Comparison of ENCODE assay signal across 8 cellular contexts in the genomic region with DNA sequence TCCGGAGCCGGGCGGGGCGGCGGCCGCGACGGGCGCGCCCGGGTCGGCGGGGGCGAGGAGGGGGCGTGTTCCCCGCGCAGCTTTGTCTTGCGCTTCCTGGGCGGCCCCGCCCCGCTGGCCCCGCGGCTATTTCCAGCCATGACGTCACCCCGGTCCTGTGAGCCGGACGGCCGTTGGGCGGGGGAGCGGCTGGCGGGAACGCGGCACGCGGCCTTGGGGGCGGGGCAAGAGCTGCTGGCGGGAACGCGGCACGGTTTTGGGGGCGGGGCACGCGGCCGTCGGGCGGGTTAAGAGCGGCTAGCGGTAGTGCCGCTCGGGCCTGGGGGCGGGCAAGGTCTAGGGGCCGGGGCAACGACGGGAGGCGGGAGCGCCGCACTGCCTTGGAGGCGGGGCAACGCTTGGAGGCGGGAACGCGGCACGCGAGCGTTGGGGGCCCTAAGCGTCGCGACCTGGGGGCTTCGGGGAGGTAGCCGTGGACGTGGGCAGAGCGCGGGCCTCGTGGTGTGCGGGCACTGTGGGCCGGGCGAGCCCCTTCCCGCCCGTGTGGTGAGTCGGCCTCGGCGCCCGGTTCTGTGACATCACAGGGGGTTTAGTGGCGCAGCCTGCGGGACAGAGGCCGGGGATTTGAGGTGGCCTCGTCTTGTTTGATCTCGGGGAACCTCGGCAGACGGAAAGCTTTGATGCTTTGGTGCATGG. TPM values are rescaled to one million over a fixed set of nuclear protein-coding genes. Genes with fewer than 3 reads are reported as not detected.
DNase-seq lines count a peak whose midpoint lies in the region; ATAC-seq and TF ChIP-seq lines count a peak whose summit lies in the region.

No MANE protein-coding gene starts in this region.

- peak overlapping the region; percentile 69 for H3K27ac ChIP-seq in CD8-positive, alpha-beta memory T cell (ENCODE audit: low read depth, low read length)
- H3K27ac ChIP-seq in HUES64 (ENCODE audit: low read depth, low read length) (peak overlapping the region; percentile 94; the same call in 1 of the 2 replicates), neural cell (ENCODE audit: low read length) (no peak overlapping the region)

- H3K4me1 ChIP-seq in CD8-positive, alpha-beta memory T cell (ENCODE audit: insufficient read depth, low read length) = peaks cover 17% of the 10 kb centered on the region
- H3K4me1 ChIP-seq in HUES64 (ENCODE audit: insufficient read depth, low read length) = peaks cover 7% of the 10 kb centered on the region; the same call in 1 of the 2 replicates

- peak; percentile 90 to 96 (median 94) for DNase-seq in CD8-positive, alpha-beta memory T cell
- peak; percentile 98 for DNase-seq in RPMI8226
- peak; percentile 85 for DNase-seq in activated gamma-delta T cell treated with Interleukin-2 at 50 U/mL for 16 hours
- DNase-seq in fibroblast of the aortic adventitia (ENCODE audit: low read depth) = peak; percentile 92
- peak; percentile 77 to 91 (median 90) for DNase-seq in stimulated activated naive CD4-positive, alpha-beta T cell (lab: John Stamatoyannopoulos, UW)

- peak; percentile 63 for ATAC-seq in GM21515 (IDR thresholded peaks at IDR 0.05; ENCODE audit: unreplicated experiment)

- H2AFZ ChIP-seq in neural cell (ENCODE audit: low read depth, low read length) = no peak overlapping the region

- WGBS in HUES64 = 19% methylated on average over 90 of the region's 90 CpGs

- TF ChIP-seq RAD21 in neural cell (conservative IDR thresholded peaks at IDR 0.05) = no peak

- H3K9me3 ChIP-seq in CD8-positive, alpha-beta memory T cell (ENCODE audit: low read length) = no peaks in the 10 kb centered on the region
- H3K9me3 ChIP-seq in HUES64 (ENCODE audit: insufficient read depth, low read depth, low read length) (no peaks in the 10 kb centered on the region), neural cell (ENCODE audit: low read length) (no peaks in the 10 kb centered on the region)

- H3K4me2 ChIP-seq in neural cell (ENCODE audit: low read length) = no peak overlapping the region

- POLR2A ChIA-PET in CD8-positive, alpha-beta memory T cell (lab: Charles Lee) = interaction anchor here (0.6 to 1.9 kb wide), 9 partner anchors 13 to 404 kb away, joined by 3 to 10 read pairs (median 4); a partner anchor contains a TSS

- no peaks in the 10 kb centered on the region for H3K79me2 ChIP-seq in neural cell (replicated peaks; ENCODE audit: insufficient read depth, low read length)

- TF ChIP-seq EP300 in neural cell (conservative IDR thresholded peaks at IDR 0.05; ENCODE audit: poor library complexity, severe bottlenecking) = no peak

- H3K9me2 ChIP-seq in neural cell (ENCODE audit: insufficient read depth, low read length) = no peaks in the 10 kb centered on the region

- TF ChIP-seq CTCF in fibroblast of the aortic adventitia (IDR thresholded peaks at IDR 0.05; ENCODE audit: insufficient read depth, low read length) (no peak), neural cell (IDR thresholded peaks at IDR 0.05; ENCODE audit: poor library complexity, severe bottlenecking) (no peak)

- peak overlapping the region; percentile 50 for H3K4me3 ChIP-seq in CD8-positive, alpha-beta memory T cell (ENCODE audit: low read length)
- H3K4me3 ChIP-seq in HUES64 (ENCODE audit: low read length) (peak overlapping the region; percentile 52), fibroblast of the aortic adventitia (ENCODE audit: low read depth, low read length) (peak overlapping the region; percentile 74), neural cell (ENCODE audit: low read length) (peak overlapping the region; percentile 62)

- peaks cover 28 to 53% (median 31%) of the 10 kb centered on the region in 3 donors for H3K4me1 Mint-ChIP-seq in CD8-positive, alpha-beta memory T cell

- no peaks in the 10 kb centered on the region for H3K9me3 Mint-ChIP-seq in CD8-positive, alpha-beta memory T cell

- CTCF ChIA-PET in CD8-positive, alpha-beta memory T cell (lab: Charles Lee) = interaction anchor here (0.9 to 9.6 kb wide), 6 partner anchors 11 to 245 kb away, joined by 3 to 201 read pairs (median 4); a partner anchor contains a TSS

- H3K9ac ChIP-seq in HUES64 (ENCODE audit: low read depth, low read length) = peak overlapping the region; percentile 94
- peak overlapping the region; percentile 75 for H3K9ac ChIP-seq in neural cell (ENCODE audit: low read length)

- H3K36me3 ChIP-seq in CD8-positive, alpha-beta memory T cell (ENCODE audit: insufficient read depth, low read length) = peaks cover 10% of the 10 kb centered on the region
- H3K36me3 ChIP-seq in HUES64 (ENCODE audit: insufficient read depth, low read length) = peaks cover 28% of the 10 kb centered on the region
- no peaks in the 10 kb centered on the region for H3K36me3 ChIP-seq in neural cell (ENCODE audit: insufficient read depth, low read length)

- no peaks in the 10 kb centered on the region for H4K20me1 ChIP-seq in neural cell (ENCODE audit: insufficient read depth)

- H3K4me3 Mint-ChIP-seq in CD8-positive, alpha-beta memory T cell = peak overlapping the region; percentile 78 to 85 (median 83)

- peaks cover 0 to 27% (median 0%) of the 10 kb centered on the region in 3 donors for H3K36me3 Mint-ChIP-seq in CD8-positive, alpha-beta memory T cell

- no peaks in the 10 kb centered on the region for H3K27me3 ChIP-seq in CD8-positive, alpha-beta memory T cell (ENCODE audit: insufficient read depth, low read length, poor library complexity, severe bottlenecking)
- H3K27me3 ChIP-seq in HUES64 (ENCODE audit: insufficient read depth, low read length) (peaks cover 7% of the 10 kb centered on the region; the same call in 1 of the 2 replicates), neural cell (ENCODE audit: insufficient read depth, low read depth, low read length) (no peaks in the 10 kb centered on the region)

- peak overlapping the region; percentile 88 to 98 (median 96) for H3K27ac Mint-ChIP-seq in CD8-positive, alpha-beta memory T cell

- H3F3A ChIP-seq in neural cell (ENCODE audit: insufficient read depth, low read length, poor library complexity, severe bottlenecking) = no peaks in the 10 kb centered on the region

- H3K27me3 Mint-ChIP-seq in CD8-positive, alpha-beta memory T cell = peaks cover 0 to 6% of the 10 kb centered on the region in 2 donors

TF ChIP-seq in neural cell, 6 proteins besides CTCF, POLR2A, EP300 and RAD21:
- TF ChIP-seq, protein P1, sequence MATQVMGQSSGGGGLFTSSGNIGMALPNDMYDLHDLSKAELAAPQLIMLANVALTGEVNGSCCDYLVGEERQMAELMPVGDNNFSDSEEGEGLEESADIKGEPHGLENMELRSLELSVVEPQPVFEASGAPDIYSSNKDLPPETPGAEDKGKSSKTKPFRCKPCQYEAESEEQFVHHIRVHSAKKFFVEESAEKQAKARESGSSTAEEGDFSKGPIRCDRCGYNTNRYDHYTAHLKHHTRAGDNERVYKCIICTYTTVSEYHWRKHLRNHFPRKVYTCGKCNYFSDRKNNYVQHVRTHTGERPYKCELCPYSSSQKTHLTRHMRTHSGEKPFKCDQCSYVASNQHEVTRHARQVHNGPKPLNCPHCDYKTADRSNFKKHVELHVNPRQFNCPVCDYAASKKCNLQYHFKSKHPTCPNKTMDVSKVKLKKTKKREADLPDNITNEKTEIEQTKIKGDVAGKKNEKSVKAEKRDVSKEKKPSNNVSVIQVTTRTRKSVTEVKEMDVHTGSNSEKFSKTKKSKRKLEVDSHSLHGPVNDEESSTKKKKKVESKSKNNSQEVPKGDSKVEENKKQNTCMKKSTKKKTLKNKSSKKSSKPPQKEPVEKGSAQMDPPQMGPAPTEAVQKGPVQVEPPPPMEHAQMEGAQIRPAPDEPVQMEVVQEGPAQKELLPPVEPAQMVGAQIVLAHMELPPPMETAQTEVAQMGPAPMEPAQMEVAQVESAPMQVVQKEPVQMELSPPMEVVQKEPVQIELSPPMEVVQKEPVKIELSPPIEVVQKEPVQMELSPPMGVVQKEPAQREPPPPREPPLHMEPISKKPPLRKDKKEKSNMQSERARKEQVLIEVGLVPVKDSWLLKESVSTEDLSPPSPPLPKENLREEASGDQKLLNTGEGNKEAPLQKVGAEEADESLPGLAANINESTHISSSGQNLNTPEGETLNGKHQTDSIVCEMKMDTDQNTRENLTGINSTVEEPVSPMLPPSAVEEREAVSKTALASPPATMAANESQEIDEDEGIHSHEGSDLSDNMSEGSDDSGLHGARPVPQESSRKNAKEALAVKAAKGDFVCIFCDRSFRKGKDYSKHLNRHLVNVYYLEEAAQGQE (IDR thresholded peaks at IDR 0.05; ENCODE audit: borderline replicate concordance) = no peak
- TF ChIP-seq TAF1 (IDR thresholded peaks at IDR 0.05; ENCODE audit: low read depth) = no peak
- TF ChIP-seq POLR2AphosphoS5 (IDR thresholded peaks at IDR 0.05) = no peak
- no peak for TF ChIP-seq EZH2 (IDR thresholded peaks at IDR 0.05; ENCODE audit: borderline replicate concordance, insufficient read depth, low read length, poor library complexity, severe bottlenecking)
- no peak for TF ChIP-seq SMC3 (conservative IDR thresholded peaks at IDR 0.05; ENCODE audit: poor library complexity)
- TF ChIP-seq MXI1 (conservative IDR thresholded peaks at IDR 0.05; ENCODE audit: poor library complexity, severe bottlenecking) = no peak

RNA-seq across cellular contexts. Expression of a gene that starts 0.7 kb away (rescaled TPM):
- total RNA-seq in CD8-positive, alpha-beta memory T cell = 1 to 10 TPM; 5.8 to 7.5 TPM
- polyA plus RNA-seq in CD8-positive, alpha-beta memory T cell = 6.6 TPM
- 7.9 TPM for polyA plus RNA-seq in HUES64 (2013, experiment 1 of 2)
- polyA plus RNA-seq in HUES64 (2013, experiment 2 of 2) = 11.3 TPM
- total RNA-seq in fibroblast of the aortic adventitia (ENCODE audit: low replicate concordance) = 6.3 and 17.2 TPM in 2 replicates
- 5.7 and 7.0 TPM in 2 replicates for polyA plus RNA-seq in neural cell
- 8.3 and 9.5 TPM in 2 replicates for polyA minus RNA-seq in neural cell

RNA-seq across cellular contexts. Expression of a gene that starts 36.2 kb away (rescaled TPM):
- total RNA-seq in CD8-positive, alpha-beta memory T cell = under 1 TPM; 0.09 to 0.20 TPM
- 0.07 TPM for polyA plus RNA-seq in CD8-positive, alpha-beta memory T cell
- not detected for polyA plus RNA-seq in HUES64 (2013, experiment 1 of 2)
- polyA plus RNA-seq in HUES64 (2013, experiment 2 of 2) = 0.25 TPM
- 3.2 and 7.0 TPM in 2 replicates for total RNA-seq in fibroblast of the aortic adventitia (ENCODE audit: low replicate concordance)
- polyA plus RNA-seq in neural cell = not detected in 2 replicates
- polyA minus RNA-seq in neural cell = not detected in 2 replicates
